In the genomic region with DNA sequence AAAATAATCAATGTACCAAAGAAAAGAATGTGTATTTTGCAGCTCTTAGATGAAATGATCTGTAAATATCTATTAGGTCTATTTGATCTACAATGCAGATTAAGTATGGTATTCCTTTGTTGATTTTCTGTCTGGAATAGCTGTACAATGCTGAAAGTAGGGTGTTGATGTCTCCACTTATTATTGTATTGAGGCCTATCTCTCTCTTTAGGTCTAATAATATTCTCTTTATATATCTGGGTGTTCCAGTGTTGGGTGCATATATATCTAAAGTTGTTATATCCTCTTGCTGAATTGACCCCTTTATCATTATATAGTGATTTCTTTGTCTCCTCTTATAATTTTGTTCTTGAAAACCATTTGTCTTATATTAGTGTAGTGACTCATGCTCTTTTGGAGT, we compare ENCODE assay signal across 10 cellular contexts.
"Had no signal": no experiment of that assay in that cellular context is flagged by ENCODE, and none has a peak within 500 bp of the region (broad histone marks: within the 10 kb centered on the region; RNA-seq: fewer than 3 reads in every experiment).

No MANE protein-coding gene starts in this region.

- H2AFZ ChIP-seq: GM23248 had no signal

- H3K36me3 ChIP-seq: HAP-1 had no signal

- H3K9ac ChIP-seq: GM23248 had no signal

- H3K4me2 ChIP-seq: GM23338 had no signal

- H3K27ac ChIP-seq: GM23248 had no signal

- FAIRE-seq: H54 had no signal

- DNase-seq: GM23248, GOT3, H7, H9, HCEC 1CT, HFFc6 had no signal

- H3K4me3 ChIP-seq: GM23248, GM23338, HAP-1 had no signal

- ATAC-seq: GM23338, HCT116 had no signal

- H3K4me1 ChIP-seq: HAP-1 had no signal
